ENCODE assay signal across 8 cellular contexts in genomic region chr19:41308450-41309224, GRCh38. TPM values are rescaled to one million over a fixed set of nuclear protein-coding genes. Genes with fewer than 3 reads are reported as not detected.
DNase-seq lines count a peak whose midpoint lies in the region; ATAC-seq lines count a peak whose summit lies in the region.

No MANE protein-coding gene starts in this region.

- H3K27ac ChIP-seq in layer of hippocampus (ENCODE audit: low read depth, low read length) = peak overlapping the region; percentile 95

- no peaks in the 10 kb centered on the region for H3K27me3 ChIP-seq in layer of hippocampus (ENCODE audit: control insufficient read depth, insufficient read depth, low read length)

- in situ Hi-C loops in Caki2 (cut with HindIII; ENCODE audit: low pct_unique_long_range_greater_than_20kb, low sequenced_read_pairs) = no loop called here

- ATAC-seq in HG02642 (IDR thresholded peaks at IDR 0.05; ENCODE audit: poor library complexity, unreplicated experiment) (peak; percentile 42), GM21737 (IDR thresholded peaks at IDR 0.05; ENCODE audit: unreplicated experiment) (no peak)
- ATAC-seq in activated CD4-positive, CD25-positive, alpha-beta regulatory T cell treated with anti-CD3 and anti-CD28 coated beads, Interleukin-2, amount 50 U/mL, for 24 hours = peak; percentile 56 to 58

- DNase-seq in Caki2 (ENCODE audit: low read depth) (peak; percentile 91), NCI-H345 treated with DMSO at 0.1 percent for 48 hours (lab: John Stamatoyannopoulos, UW; ENCODE audit: unreplicated experiment) (peak; percentile 15), cerebellum (ENCODE audit: low spot score) (peak; percentile 84)
- DNase-seq in stimulated activated CD4-positive, alpha-beta T cell treated with anti-CD3 and anti-CD28 coated beads, Interleukin-1b, Interleukin-23, amount 100 ng/mL, for 24 hours (ENCODE audit: low read depth in 4 of 4, low spot score in 1 of 4) = peak; percentile 89 to 97 (median 92)

RNA-seq across cellular contexts. Expression of gene CCDC97, which starts 1.3 kb away (rescaled TPM):
- total RNA-seq in Caki2 (2014; rRNA removed; shearing (Covaris generic); ENCODE audit: low replicate concordance) = 14.5 and 16.3 TPM in 2 replicates
- 8.3 TPM for total RNA-seq in cerebellum

RNA-seq across cellular contexts. Expression of gene HNRNPUL1, which starts 44.5 kb away (rescaled TPM):
- total RNA-seq in Caki2 (2014; rRNA removed; shearing (Covaris generic); ENCODE audit: low replicate concordance) = 136 and 137 TPM in 2 replicates
- total RNA-seq in cerebellum = 77.0 TPM

RNA-seq across cellular contexts. Expression of gene TGFB1, which starts 45.1 kb away (rescaled TPM):
- total RNA-seq in Caki2 (2014; rRNA removed; shearing (Covaris generic); ENCODE audit: low replicate concordance) = 5.2 and 7.2 TPM in 2 replicates
- 1.7 TPM for total RNA-seq in cerebellum

RNA-seq across cellular contexts. Expression of gene B9D2, which starts 55.3 kb away (rescaled TPM):
- total RNA-seq in Caki2 (2014; rRNA removed; shearing (Covaris generic); ENCODE audit: low replicate concordance) = 15.1 and 35.0 TPM in 2 replicates
- total RNA-seq in cerebellum = 2.4 TPM

Comparison
In these comparisons a context has a peak if more than half of its experiments do, and no peak if none do; other contexts are left out.
1. DNase-seq: peak in every context shown above with its lines; median percentile 92 in stimulated activated CD4-positive, alpha-beta T cell treated with anti-CD3 and anti-CD28 coated beads, Interleukin-1b, Interleukin-23, amount 100 ng/mL, for 24 hours; 91 in Caki2; 84 in cerebellum; 15 in NCI-H345 treated with DMSO at 0.1 percent for 48 hours.